10 cellular contexts compared by ENCODE assay signal in the genomic region with DNA sequence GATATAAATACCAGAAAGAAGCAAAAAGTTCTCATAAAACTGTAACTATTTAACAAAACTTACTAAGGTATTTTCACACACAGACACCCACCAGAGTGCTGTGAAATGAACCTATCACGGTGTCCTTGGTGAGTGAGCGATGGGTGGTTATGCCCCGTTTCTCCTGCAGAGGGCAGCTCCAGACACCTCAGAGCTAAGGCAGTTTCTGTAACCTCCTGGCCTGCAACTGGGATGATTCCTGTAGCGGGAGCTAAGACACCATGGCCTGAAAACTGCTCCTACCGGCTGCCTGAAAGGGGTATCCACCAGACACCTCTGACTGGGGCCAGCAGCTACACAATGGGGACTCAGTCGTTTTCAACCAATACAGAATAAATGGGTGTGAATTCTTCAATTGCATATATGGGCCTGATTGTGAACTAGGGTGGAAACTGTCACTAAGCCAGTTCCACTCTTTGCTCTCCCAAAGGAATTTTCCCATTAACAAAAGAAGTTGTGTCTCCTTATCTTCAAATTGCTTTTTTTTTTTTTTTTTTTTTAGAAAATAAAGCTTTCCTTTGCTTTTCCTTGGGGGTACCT.
DNase-seq lines count a peak whose midpoint lies in the region; ATAC-seq, FAIRE-seq and TF ChIP-seq lines count a peak whose summit lies in the region.
"Had no signal": no experiment of that assay in that cellular context is flagged by ENCODE, and none has a peak within 500 bp of the region (broad histone marks: within the 10 kb centered on the region; RNA-seq: fewer than 3 reads in every experiment).

No MANE protein-coding gene starts in this region.

- no peaks in the 10 kb centered on the region for H4K20me1 ChIP-seq in PC-9 (ENCODE audit: insufficient read depth)
- H4K20me1 ChIP-seq: BLaER1 had no signal

- H3K79me2 ChIP-seq in PC-9 (ENCODE audit: low read depth), result no peaks in the 10 kb centered on the region

- ATAC-seq in GM21381 (IDR thresholded peaks at IDR 0.05; ENCODE audit: unreplicated experiment) (peak; percentile 92), HG03521 (IDR thresholded peaks at IDR 0.05; ENCODE audit: unreplicated experiment) (peak; percentile 98), mucosa of descending colon (peak; percentile 83)

- H3K9me2 ChIP-seq in PC-9 (ENCODE audit: insufficient read depth), result no peaks in the 10 kb centered on the region; the same call in 1 of the 2 replicates

- no peak overlapping the region for H2AFZ ChIP-seq in PC-9

- H3K4me3 ChIP-seq in PC-9 (no peak overlapping the region), bronchial epithelial cell (ENCODE audit: low read depth, low read length) (no peak overlapping the region), mucosa of descending colon (no peak overlapping the region)
- no peak overlapping the region for H3K4me3 ChIP-seq in CD4-positive, alpha-beta memory T cell (ENCODE audit: low read length in 2 of 2)
- H3K4me3 ChIP-seq: BLaER1 had no signal

- POLR2A ChIA-PET in PC-9 (lab: Charles Lee; ENCODE audit: unreplicated experiment), result no interaction called here
- POLR2A ChIA-PET in CD4-positive, alpha-beta memory T cell (lab: Charles Lee; ENCODE audit: partially characterized antibody), result no interaction called here

- FAIRE-seq in bronchial epithelial cell (lab: Jason Lieb, UNC), result no peak
- FAIRE-seq: colon had no signal

- H3K36me3 ChIP-seq in PC-9 (ENCODE audit: low read depth) (no peaks in the 10 kb centered on the region), bronchial epithelial cell (ENCODE audit: control insufficient read depth, insufficient read depth, low read length) (no peaks in the 10 kb centered on the region), mucosa of descending colon (ENCODE audit: low read depth) (no peaks in the 10 kb centered on the region)
- H3K36me3 ChIP-seq in CD4-positive, alpha-beta memory T cell (ENCODE audit: insufficient read depth, low read length), result no peaks in the 10 kb centered on the region
- H3K36me3 ChIP-seq: BLaER1 had no signal

- H3K4me1 Mint-ChIP-seq in CD4-positive, alpha-beta memory T cell, result no peaks in the 10 kb centered on the region

- H3K9me3 ChIP-seq in PC-9 (ENCODE audit: insufficient read depth, low read depth) (no peaks in the 10 kb centered on the region), mucosa of descending colon (no peaks in the 10 kb centered on the region)
- no peaks in the 10 kb centered on the region for H3K9me3 ChIP-seq in CD4-positive, alpha-beta memory T cell (ENCODE audit: control insufficient read depth in 1 of 2, low read length in 2 of 2)
- H3K9me3 ChIP-seq: BLaER1 had no signal

- intact Hi-C loops in PC-9 (cut with micrococcal nuclease; ENCODE audit: unreplicated experiment), result loop anchor here (1.0 kb wide), 1 partner anchor 799 kb away; no protein-coding TSS in a partner anchor
- intact Hi-C loops in mucosa of descending colon (cut with DNase I, micrococcal nuclease), result no loop called here
- intact Hi-C loops in CD4-positive, alpha-beta memory T cell (cut with micrococcal nuclease), result no loop called here

- no peaks in the 10 kb centered on the region for H3K27me3 Mint-ChIP-seq in CD4-positive, alpha-beta memory T cell

- H3K4me1 ChIP-seq in PC-9 (replicated peaks; ENCODE audit: insufficient read depth), result no peaks in the 10 kb centered on the region
- H3K4me1 ChIP-seq in mucosa of descending colon (ENCODE audit: low read depth), result no peaks in the 10 kb centered on the region
- no peaks in the 10 kb centered on the region for H3K4me1 ChIP-seq in CD4-positive, alpha-beta memory T cell (ENCODE audit: insufficient read depth, low read length)
- H3K4me1 ChIP-seq: BLaER1 had no signal

- no peak overlapping the region for H3K4me3 Mint-ChIP-seq in CD4-positive, alpha-beta memory T cell

- peaks cover 0 to 4% (median 0%) of the 10 kb centered on the region in 8 donors for H3K9me3 Mint-ChIP-seq in CD4-positive, alpha-beta memory T cell

- H3K36me3 Mint-ChIP-seq in CD4-positive, alpha-beta memory T cell, result no peaks in the 10 kb centered on the region

- H3F3A ChIP-seq in PC-9 (ENCODE audit: insufficient read depth, low read depth), result no peaks in the 10 kb centered on the region

- DNase-seq in NCI-H187 (lab: John Stamatoyannopoulos, UW), result peak; percentile 2 to 3
- no peak for DNase-seq in NCI-H187 treated with DMSO at 0.1 percent for 48 hours (lab: John Stamatoyannopoulos, UW)
- DNase-seq in PC-9, result peak in 1 of 2 experiments; percentile 48
- DNase-seq in bronchial epithelial cell (ENCODE audit: low read depth), result peak; percentile 24
- peak in 2 of 3 donors; percentile 63 to 72 for DNase-seq in mucosa of descending colon
- DNase-seq in CD4-positive, alpha-beta memory T cell, result no peak

- H3K4me2 ChIP-seq in PC-9, result no peak overlapping the region
- H3K4me2 ChIP-seq: BLaER1 had no signal

- no peak overlapping the region for H3K27ac ChIP-seq in PC-9
- no peak overlapping the region for H3K27ac ChIP-seq in CD4-positive, alpha-beta memory T cell (ENCODE audit: low read depth, low read length)
- H3K27ac ChIP-seq: BLaER1 had no signal

- TF ChIP-seq CTCF in PC-9 (conservative IDR thresholded peaks at IDR 0.05), result peak; percentile 66
- peak; percentile 53 for TF ChIP-seq CTCF in bronchial epithelial cell (IDR thresholded peaks at IDR 0.05; ENCODE audit: insufficient read depth, low read length, severe bottlenecking)
- peak; percentile 34 for TF ChIP-seq CTCF in mucosa of descending colon (IDR thresholded peaks at IDR 0.05)

- H3K27me3 ChIP-seq in PC-9 (ENCODE audit: insufficient read depth, low read depth) (no peaks in the 10 kb centered on the region), bronchial epithelial cell (ENCODE audit: control insufficient read depth, insufficient read depth, low read length) (no peaks in the 10 kb centered on the region)
- no peaks in the 10 kb centered on the region for H3K27me3 ChIP-seq in CD4-positive, alpha-beta memory T cell (ENCODE audit: insufficient read depth, low read length)
- H3K27me3 ChIP-seq: BLaER1 had no signal

- BruUV-seq in PC-9 (replicated peaks; lab: Mats Ljungman, UMichigan), result no TSS peak

- no peak overlapping the region for H3K27ac Mint-ChIP-seq in CD4-positive, alpha-beta memory T cell

- CTCF ChIA-PET in PC-9 (lab: Charles Lee), result interaction anchor here (0.6 to 0.7 kb wide), 5 partner anchors 20 to 1474 kb away, joined by 3 to 8 read pairs (median 6); no protein-coding TSS in a partner anchor
- CTCF ChIA-PET in CD4-positive, alpha-beta memory T cell (lab: Charles Lee; ENCODE audit: partially characterized antibody), result no interaction called here

Comparison
In these comparisons a context has a peak if more than half of its experiments do, and no peak if none do; other contexts are left out.
1. DNase-seq: peak in NCI-H187 (2 of 2), bronchial epithelial cell (single experiment) and mucosa of descending colon (2 of 3); none in NCI-H187 treated with DMSO at 0.1 percent for 48 hours (single experiment) and CD4-positive, alpha-beta memory T cell (0 of 5).
2. Peak in every context shown above with its lines, with median percentiles within 50 percentile points of each other: ATAC-seq and CTCF ChIP-seq.